ENCODE assay signal across 8 cellular contexts in genomic region chr13:82176761-82177160, GRCh38.
"Had no signal": no experiment of that assay in that cellular context is flagged by ENCODE, and none has a peak within 500 bp of the region (broad histone marks: within the 10 kb centered on the region; RNA-seq: fewer than 3 reads in every experiment).

No MANE protein-coding gene starts in this region.

- ATAC-seq: HepG2, K562 had no signal

- H3K36me3 Mint-ChIP-seq: IgD-negative memory B cell had no signal

- H3K9ac ChIP-seq: KMS-11 had no signal

- H3K4me2 ChIP-seq: KMS-11 had no signal

- H3K27me3 Mint-ChIP-seq: IgD-negative memory B cell had no signal

- DNase-seq: IMR-90, KBM-7, KG1 had no signal

- H3K4me3 ChIP-seq: K562 had no signal

- H3K27ac Mint-ChIP-seq: IgD-negative memory B cell had no signal

- H3K27ac ChIP-seq: HL-60, KMS-11 had no signal

- H3K4me3 Mint-ChIP-seq: IgD-negative memory B cell had no signal
